Comparison of ENCODE assay signal across 11 cellular contexts in the genomic region with DNA sequence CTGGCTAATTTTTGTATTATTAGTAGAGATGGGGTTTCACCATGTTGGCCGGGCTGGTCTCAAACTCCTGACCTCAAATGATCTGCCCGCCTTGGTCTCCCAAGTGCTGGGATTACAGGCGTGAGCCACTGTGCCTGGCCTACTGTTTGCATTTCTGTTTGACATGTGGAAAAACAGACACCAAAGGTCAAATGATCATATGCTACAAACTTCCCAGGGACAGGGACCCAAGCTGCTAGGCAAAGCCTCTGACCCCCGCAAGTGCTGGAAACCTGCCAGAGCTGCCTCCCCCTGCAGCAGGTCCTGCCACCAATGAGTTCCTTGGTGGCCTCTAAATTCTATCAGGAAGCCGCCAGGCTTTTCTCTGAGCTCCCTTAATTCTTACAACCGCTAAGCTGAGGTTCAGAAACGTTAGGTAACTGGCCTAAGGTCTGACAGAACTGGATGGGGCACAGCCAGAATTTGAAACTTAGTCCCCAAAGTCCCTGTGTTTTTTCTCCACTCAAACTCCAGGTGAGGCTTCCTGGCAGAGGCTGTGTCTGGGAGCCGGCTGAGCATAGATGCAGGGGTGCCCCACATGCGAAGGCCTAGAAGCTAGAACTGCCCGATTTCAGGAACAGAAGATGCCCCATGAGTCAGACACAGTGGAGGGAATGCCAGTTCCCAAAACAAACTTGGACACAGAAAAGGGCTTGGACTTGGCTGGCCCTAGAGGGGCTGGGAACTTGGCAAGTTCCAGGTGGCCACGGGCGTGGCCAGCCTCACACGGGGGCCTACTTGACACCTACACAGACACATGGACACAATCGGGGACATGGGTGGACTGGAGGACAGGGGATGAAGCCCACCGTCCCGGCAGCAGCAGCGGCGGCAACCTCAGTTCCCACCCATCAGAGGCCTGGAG. TPM values are rescaled to one million over a fixed set of nuclear protein-coding genes. Genes with fewer than 3 reads are reported as not detected.
DNase-seq lines count a peak whose midpoint lies in the region; ATAC-seq and TF ChIP-seq lines count a peak whose summit lies in the region.
"Had no signal": no experiment of that assay in that cellular context is flagged by ENCODE, and none has a peak within 500 bp of the region (broad histone marks: within the 10 kb centered on the region; RNA-seq: fewer than 3 reads in every experiment).

No MANE protein-coding gene starts in this region.

- peaks cover 28% of the 10 kb centered on the region for H3K36me3 ChIP-seq in muscle layer of colon (ENCODE audit: insufficient read depth, low read length)

- CTCF ChIA-PET in RWPE1 (lab: Yijun Ruan, JAX) = interaction anchor here (0.6 kb wide), 1 partner anchor 1838 kb away, joined by 5 read pairs; no protein-coding TSS in a partner anchor

- TF ChIP-seq CTCF in RWPE1 (conservative IDR thresholded peaks at IDR 0.05; ENCODE audit: low read depth) (no peak), dorsolateral prefrontal cortex (IDR thresholded peaks at IDR 0.05 in 54 of 56, conservative IDR thresholded peaks at IDR 0.05 in 2 of 56; ENCODE audit: low read depth in 1 of 56, partially characterized antibody in 56 of 56) (no peak), type B pancreatic cell (conservative IDR thresholded peaks at IDR 0.05) (no peak)

- H3K9me3 ChIP-seq in muscle layer of colon (ENCODE audit: low read length) = no peaks in the 10 kb centered on the region

- DNase-seq in RWPE1 (ENCODE audit: low spot score) (no peak), dorsolateral prefrontal cortex (peak in 1 of 10 donors; percentile 24), type B pancreatic cell (ENCODE audit: extremely low spot score, unreplicated experiment) (no peak)
- DNase-seq in activated CD8-positive, alpha-beta memory T cell treated with anti-CD3 and anti-CD28 coated beads, Interleukin-2, amount 50 U/mL, for 48 hours = no peak
- DNase-seq: cortex of kidney; NCI-H2171; stimulated activated CD4-positive, alpha-beta T cell treated with anti-CD3 and anti-CD28 coated beads, Interleukin-12 subunit alpha, Interleukin-12 subunit beta, amount 100 ng/mL, for 4 hours had no signal

- intact Hi-C loops in dorsolateral prefrontal cortex (cut with DNase I) = loop anchor here in 1 of 2 donors (2.0 kb wide), 1 partner anchor 35 kb away; no protein-coding TSS in a partner anchor

- H3K27ac Mint-ChIP-seq in type B pancreatic cell = peak overlapping the region; percentile 71

- POLR2A ChIA-PET in RWPE1 (lab: Yijun Ruan, JAX; ENCODE audit: low non-redundant PET) = no interaction called here

- ATAC-seq in GM18868 (IDR thresholded peaks at IDR 0.05; ENCODE audit: unreplicated experiment) (no peak), esophagus mucosa (no peak)
- ATAC-seq: SK-N-SH treated with all-trans-retinoic acid at 6 μM for 48 hours had no signal

- peaks cover 43% of the 10 kb centered on the region for H3K4me1 Mint-ChIP-seq in type B pancreatic cell (ENCODE audit: unreplicated experiment)

- no peaks in the 10 kb centered on the region for H3K9me3 Mint-ChIP-seq in type B pancreatic cell

- peaks cover 79% of the 10 kb centered on the region for H3K4me1 ChIP-seq in muscle layer of colon (ENCODE audit: insufficient read depth, low read length)

- H3K4me3 ChIP-seq in dorsolateral prefrontal cortex (peak overlapping the region in 6 of 59 donors; percentile 2 to 27 (median 10)), muscle layer of colon (ENCODE audit: low read depth in 1 of 2, low read length in 2 of 2) (peak overlapping the region in 1 of 2 donors; percentile 34)

- H3K27me3 Mint-ChIP-seq in type B pancreatic cell = no peaks in the 10 kb centered on the region

- peaks cover 11% of the 10 kb centered on the region for H3K36me3 Mint-ChIP-seq in type B pancreatic cell

- peak overlapping the region; percentile 14 for H3K9ac ChIP-seq in muscle layer of colon (ENCODE audit: low read length)

- peak overlapping the region; percentile 100 for H3K27ac ChIP-seq in RWPE1
- H3K27ac ChIP-seq in dorsolateral prefrontal cortex = peak overlapping the region in 54 of 59 donors; percentile 2 to 100 (median 77)
- H3K27ac ChIP-seq in muscle layer of colon (ENCODE audit: low read depth, low read length) = peak overlapping the region; percentile 36

- H3K27me3 ChIP-seq in dorsolateral prefrontal cortex (no peaks in the 10 kb centered on the region), muscle layer of colon (ENCODE audit: control insufficient read depth in 1 of 2, insufficient read depth in 2 of 2, low read length in 2 of 2) (no peaks in the 10 kb centered on the region)

- no peak overlapping the region for H3K4me3 Mint-ChIP-seq in type B pancreatic cell

RNA-seq across cellular contexts. Expression of gene CSNK1E, which starts 7.4 kb away (rescaled TPM):
- 100 to 1,000 TPM; 150 to 281 (median 197) TPM for total RNA-seq in dorsolateral prefrontal cortex
- total RNA-seq in type B pancreatic cell (ENCODE audit: low replicate concordance) = 199 and 219 TPM in 2 replicates
- 71.0 TPM for total RNA-seq in esophagus mucosa

RNA-seq across cellular contexts. Expression of gene TMEM184B, which starts 37.1 kb away (rescaled TPM):
- total RNA-seq in dorsolateral prefrontal cortex = 100 to 1,000 TPM in 119 of 120 experiments, 10 to 100 TPM in 1; 99.7 to 274 (median 141) TPM
- 66.7 and 83.3 TPM in 2 replicates for total RNA-seq in type B pancreatic cell (ENCODE audit: low replicate concordance)
- total RNA-seq in esophagus mucosa = 22.6 TPM

Comparison
In these comparisons a context has a peak if more than half of its experiments do, and no peak if none do; other contexts are left out.
1. H3K27ac ChIP-seq: peak in every context shown above with its lines; median percentile 100 in RWPE1; 77 in dorsolateral prefrontal cortex; 36 in muscle layer of colon.